In genomic region chr6:87419266-87419665, GRCh38 we compare ENCODE assay signal across 36 cellular contexts. TPM values are rescaled to one million over a fixed set of nuclear protein-coding genes. Genes with fewer than 3 reads are reported as not detected.
"Had no signal": no experiment of that assay in that cellular context is flagged by ENCODE, and none has a peak within 500 bp of the region (broad histone marks: within the 10 kb centered on the region; RNA-seq: fewer than 3 reads in every experiment).

No MANE protein-coding gene starts in this region.

- H3K27ac ChIP-seq: KMS-11 had no signal

- DNase-seq: Karpas-422, Kasumi-1, KG1, MG63, MM.1S, MV-4-11, NCI-H1048, NCI-H1092, NCI-H1092 treated with DMSO at 0.1 percent for 48 hours, NCI-H1105, NCI-H1105 treated with DMSO at 0.1 percent for 48 hours, NCI-H1417, NCI-H1417 treated with DMSO at 0.1 percent for 48 hours, NCI-H1436, NCI-H1436 treated with DMSO at 0.1 percent for 48 hours, NCI-H146, NCI-H1694, NCI-H1694 treated with DMSO at 0.1 percent for 48 hours, NCI-H187, NCI-H187 treated with DMSO at 0.1 percent for 48 hours, NCI-H1930, NCI-H2029, NCI-H2029 treated with DMSO at 0.1 percent for 48 hours, NCI-H2081, NCI-H2081 treated with DMSO at 0.1 percent for 48 hours, NCI-H2107, NCI-H2171, NCI-H2171 treated with DMSO at 0.1 percent for 48 hours, NCI-H2227 treated with DMSO at 0.1 percent for 48 hours, NCI-H226, NCI-H345, NCI-H446, NCI-H446 treated with DMSO at 0.1 percent for 48 hours, NCI-H510A had no signal

RNA-seq across cellular contexts. Expression of gene CFAP206, which starts 11.5 kb away (rescaled TPM):
- total RNA-seq: MCF 10A had no signal
